15 cellular contexts compared by ENCODE assay signal in the genomic region with DNA sequence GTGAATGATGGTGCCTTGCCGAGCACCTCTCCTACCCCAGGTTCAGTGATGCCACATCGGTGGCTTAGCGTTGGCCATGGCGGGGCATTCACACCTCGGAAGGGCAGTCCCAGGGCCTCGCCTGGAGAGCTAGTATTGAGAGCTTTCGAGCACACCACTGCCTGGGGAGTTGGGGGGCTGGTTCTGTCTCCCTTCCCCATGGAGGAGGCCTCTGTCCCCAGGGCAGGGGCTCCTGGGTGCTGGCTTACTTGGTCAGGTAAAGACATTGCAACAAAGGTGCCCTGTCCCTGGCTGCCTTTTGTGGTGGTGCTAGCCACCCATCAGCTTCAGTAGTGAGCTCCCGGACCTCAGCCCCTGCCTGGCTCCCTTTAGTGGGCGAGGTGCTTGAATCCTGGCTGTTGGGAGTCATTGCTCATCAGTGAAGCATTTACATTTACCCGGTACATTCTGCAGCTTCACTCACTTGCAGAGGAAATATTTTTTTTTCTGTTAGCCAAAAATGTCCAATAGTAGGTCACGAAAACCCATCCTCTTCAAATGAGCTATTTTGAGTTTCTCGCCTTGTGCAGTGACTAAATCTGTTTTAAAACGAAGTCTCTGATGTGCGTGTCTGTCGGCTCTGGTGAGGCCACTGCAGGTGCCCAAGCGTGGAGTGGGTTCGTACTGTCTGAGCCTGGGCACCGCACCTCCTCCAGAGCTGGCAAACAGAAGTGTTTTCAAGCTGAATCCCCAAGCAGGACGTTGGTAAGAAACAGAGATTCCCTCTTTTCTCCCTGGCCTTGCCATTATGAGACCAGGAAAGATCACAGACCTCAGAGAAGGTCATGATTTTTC.
DNase-seq lines count a peak whose midpoint lies in the region; ATAC-seq and TF ChIP-seq lines count a peak whose summit lies in the region.
"Had no signal": no experiment of that assay in that cellular context is flagged by ENCODE, and none has a peak within 500 bp of the region (broad histone marks: within the 10 kb centered on the region; RNA-seq: fewer than 3 reads in every experiment).

No MANE protein-coding gene starts in this region.

- no peak overlapping the region for H3K27ac Mint-ChIP-seq in activated naive CD8-positive, alpha-beta T cell treated with anti-CD3 and anti-CD28 coated beads, Interleukin-2, amount 10 ng/mL, durations not matched to agents 7 days and 5 days
- no peak overlapping the region for H3K27ac Mint-ChIP-seq in activated naive CD8-positive, alpha-beta T cell treated with anti-CD3 and anti-CD28 coated beads for 36 hours
- peak overlapping the region; percentile 12 for H3K27ac Mint-ChIP-seq in neural crest cell (ENCODE audit: unreplicated experiment)

- peaks cover 3% of the 10 kb centered on the region for H3K36me3 Mint-ChIP-seq in activated naive CD8-positive, alpha-beta T cell treated with anti-CD3 and anti-CD28 coated beads, Interleukin-2, amount 10 ng/mL, durations not matched to agents 7 days and 5 days
- no peaks in the 10 kb centered on the region for H3K36me3 Mint-ChIP-seq in activated naive CD8-positive, alpha-beta T cell treated with anti-CD3 and anti-CD28 coated beads for 36 hours
- H3K36me3 Mint-ChIP-seq in neural crest cell (ENCODE audit: low read depth): no peaks in the 10 kb centered on the region

- intact Hi-C loops in aorta (cut with DNase I): loop anchor here (5.0 to 10.0 kb wide), 3 partner anchors 56 to 238 kb away; a partner anchor contains a TSS

- H3K9me3 ChIP-seq in aorta (ENCODE audit: control insufficient read depth, low read length): no peaks in the 10 kb centered on the region
- H3K9me3 ChIP-seq: A549 had no signal

- H3K9me3 Mint-ChIP-seq in activated naive CD8-positive, alpha-beta T cell treated with anti-CD3 and anti-CD28 coated beads, Interleukin-2, amount 10 ng/mL, durations not matched to agents 7 days and 5 days: no peaks in the 10 kb centered on the region
- H3K9me3 Mint-ChIP-seq in activated naive CD8-positive, alpha-beta T cell treated with anti-CD3 and anti-CD28 coated beads for 36 hours: no peaks in the 10 kb centered on the region
- H3K9me3 Mint-ChIP-seq in neural crest cell: no peaks in the 10 kb centered on the region

- peaks cover 0 to 6% of the 10 kb centered on the region in 2 donors for H3K4me1 ChIP-seq in aorta (ENCODE audit: control insufficient read depth in 1 of 2, insufficient read depth in 2 of 2, low read length in 2 of 2)

- ATAC-seq in activated naive CD8-positive, alpha-beta T cell treated with anti-CD3 and anti-CD28 coated beads, Interleukin-2, amount 10 ng/mL, durations not matched to agents 7 days and 5 days (ENCODE audit: low read depth): no peak
- no peak for ATAC-seq in aorta (ENCODE audit: low FRiP score)
- ATAC-seq: A549, Panc1 had no signal

- TF ChIP-seq CTCF in fibroblast of pulmonary artery (IDR thresholded peaks at IDR 0.05; ENCODE audit: low read length, missing control alignments) (no peak), neural crest cell (conservative IDR thresholded peaks at IDR 0.05) (no peak), GM20000 (IDR thresholded peaks at IDR 0.05; ENCODE audit: extremely low read depth, missing control alignments) (no peak)

- POLR2A ChIA-PET in activated naive CD8-positive, alpha-beta T cell treated with anti-CD3 and anti-CD28 coated beads, Interleukin-2, amount 10 ng/mL, durations not matched to agents 7 days and 5 days (lab: Charles Lee): interaction anchor here (1.2 kb wide), 1 partner anchor 82 kb away, joined by 4 read pairs; no protein-coding TSS in a partner anchor

- H3K27me3 Mint-ChIP-seq in activated naive CD8-positive, alpha-beta T cell treated with anti-CD3 and anti-CD28 coated beads, Interleukin-2, amount 10 ng/mL, durations not matched to agents 7 days and 5 days: peaks cover 7% of the 10 kb centered on the region
- no peaks in the 10 kb centered on the region for H3K27me3 Mint-ChIP-seq in activated naive CD8-positive, alpha-beta T cell treated with anti-CD3 and anti-CD28 coated beads for 36 hours
- no peaks in the 10 kb centered on the region for H3K27me3 Mint-ChIP-seq in neural crest cell (ENCODE audit: low read depth)

- H3K27ac ChIP-seq in aorta (ENCODE audit: low read depth in 1 of 2, low read length in 2 of 2): peak overlapping the region; percentile 85 to 98
- H3K27ac ChIP-seq: A549, VCaP had no signal

- no peak overlapping the region for H3K4me3 Mint-ChIP-seq in activated naive CD8-positive, alpha-beta T cell treated with anti-CD3 and anti-CD28 coated beads, Interleukin-2, amount 10 ng/mL, durations not matched to agents 7 days and 5 days
- no peak overlapping the region for H3K4me3 Mint-ChIP-seq in activated naive CD8-positive, alpha-beta T cell treated with anti-CD3 and anti-CD28 coated beads for 36 hours
- no peak overlapping the region for H3K4me3 Mint-ChIP-seq in neural crest cell

- no peaks in the 10 kb centered on the region for H3K27me3 ChIP-seq in aorta (ENCODE audit: control insufficient read depth in 1 of 2, insufficient read depth in 2 of 2, low read length in 1 of 2)

- no peaks in the 10 kb centered on the region for H3K36me3 ChIP-seq in aorta (ENCODE audit: control insufficient read depth in 1 of 2, insufficient read depth in 2 of 2, low read length in 1 of 2)

- 36 to 37% methylated on average over 19 of the region's 19 CpGs for whole genome bisulfite sequencing in aorta, 2 donors

- DNase-seq in activated naive CD8-positive, alpha-beta T cell treated with anti-CD3 and anti-CD28 coated beads, Interleukin-2, amount 10 ng/mL, durations not matched to agents 7 days and 5 days: peak; percentile 10
- no peak for DNase-seq in activated naive CD8-positive, alpha-beta T cell treated with anti-CD3 and anti-CD28 coated beads for 36 hours
- DNase-seq in fibroblast of pulmonary artery (ENCODE audit: low read depth) (peak; percentile 20), neural crest cell (ENCODE audit: low read depth, low spot score) (no peak), aorta (peak; percentile 56 to 77), GM19238 (ENCODE audit: insufficient read length, low spot score) (no peak), GM20000 (ENCODE audit: low spot score) (no peak)
- DNase-seq in activated effector memory CD4-positive, alpha-beta T cell treated with anti-CD3 and anti-CD28 coated beads, Interleukin-2, amount 50 U/mL, for 16 hours: no peak
- DNase-seq: GF-D8; mammary epithelial cell; NCI-H187; stimulated activated naive CD4-positive, alpha-beta T cell had no signal

- H3K4me3 ChIP-seq in fibroblast of pulmonary artery (replicated peaks; ENCODE audit: low read depth, low read length): no peak overlapping the region
- H3K4me3 ChIP-seq in aorta (ENCODE audit: low read length in 2 of 2): no peak overlapping the region
- H3K4me3 ChIP-seq: A549 had no signal

- H3K4me1 Mint-ChIP-seq in activated naive CD8-positive, alpha-beta T cell treated with anti-CD3 and anti-CD28 coated beads, Interleukin-2, amount 10 ng/mL, durations not matched to agents 7 days and 5 days: peaks cover 15% of the 10 kb centered on the region
- H3K4me1 Mint-ChIP-seq in activated naive CD8-positive, alpha-beta T cell treated with anti-CD3 and anti-CD28 coated beads for 36 hours: peaks cover 29% of the 10 kb centered on the region
- H3K4me1 Mint-ChIP-seq in neural crest cell: peaks cover 44% of the 10 kb centered on the region

Comparison
In these comparisons a context has a peak if more than half of its experiments do, and no peak if none do; other contexts are left out.
1. DNase-seq: peak in activated naive CD8-positive, alpha-beta T cell treated with anti-CD3 and anti-CD28 coated beads, Interleukin-2, amount 10 ng/mL, durations not matched to agents 7 days and 5 days (single experiment), fibroblast of pulmonary artery (single experiment) and aorta (2 of 2); none in activated naive CD8-positive, alpha-beta T cell treated with anti-CD3 and anti-CD28 coated beads for 36 hours (single experiment), neural crest cell (single experiment), GM19238 (single experiment), GM20000 (single experiment) and activated effector memory CD4-positive, alpha-beta T cell treated with anti-CD3 and anti-CD28 coated beads, Interleukin-2, amount 50 U/mL, for 16 hours (single experiment).